Comparison of ENCODE assay signal across 24 cellular contexts in the genomic region with DNA sequence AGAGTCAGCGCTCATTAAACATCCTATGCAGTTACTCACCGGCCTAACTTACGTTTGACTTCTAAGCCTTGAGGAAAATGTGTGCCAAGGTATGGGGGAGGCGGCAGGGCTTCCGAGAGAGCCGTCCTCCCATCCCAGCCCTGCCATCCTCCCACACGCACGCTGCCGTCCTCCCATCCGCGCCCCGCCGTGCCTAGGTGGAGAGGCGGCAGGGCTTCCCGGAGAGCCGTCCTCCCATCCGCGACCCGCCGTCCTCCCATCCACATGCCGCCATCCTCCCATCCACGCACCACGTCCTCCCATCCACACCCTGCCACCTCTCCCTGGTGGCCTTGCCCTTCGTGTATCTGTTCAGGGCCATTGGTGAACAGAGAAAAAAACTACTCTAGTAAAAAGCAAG.
"Had no signal": no experiment of that assay in that cellular context is flagged by ENCODE, and none has a peak within 500 bp of the region (broad histone marks: within the 10 kb centered on the region; RNA-seq: fewer than 3 reads in every experiment).

No MANE protein-coding gene starts in this region.

- DNase-seq: cortex of kidney; effector memory CD8-positive, alpha-beta T cell; erythroblast; esophagus squamous epithelium; foreskin melanocyte; glutamatergic neuron; heart right ventricle; hippocampal formation; left cardiac atrium; mammary epithelial cell; naive thymus-derived CD8-positive, alpha-beta T cell; nephron progenitor cell; occipital lobe; retina; sigmoid colon; stimulated activated CD4-positive, alpha-beta T cell treated with anti-CD3 and anti-CD28 coated beads, Interleukin-2, amount 100 ng/mL, for 24 hours; stimulated activated CD4-positive, alpha-beta T cell treated with anti-CD3 and anti-CD28 coated beads, Interleukin-4, amount 100 ng/mL, for 24 hours; stimulated activated naive CD4-positive, alpha-beta T cell treated with Interleukin-2 at 50 U/mL for 16 hours; stomach; thyroid gland; trophoblast cell had no signal

- H3K4me3 ChIP-seq: esophagus squamous epithelium, heart right ventricle, left lung, pancreas, sigmoid colon, stomach, thyroid gland had no signal

- H3K27me3 ChIP-seq: esophagus squamous epithelium, heart right ventricle, left lung, pancreas, sigmoid colon, stomach, thyroid gland had no signal

- H3K36me3 ChIP-seq: esophagus squamous epithelium, left lung, pancreas, sigmoid colon, stomach, thyroid gland had no signal

- ATAC-seq: effector memory CD8-positive, alpha-beta T cell; heart right ventricle; left cardiac atrium; left lung; naive thymus-derived CD8-positive, alpha-beta T cell; pancreas; stimulated activated effector memory CD8-positive, alpha-beta T cell treated with anti-CD3 and anti-CD28 coated beads, Interleukin-12 subunit alpha, Interleukin-12 subunit beta, amount 100 ng/mL, for 72 hours had no signal

- H3K9me3 ChIP-seq: esophagus squamous epithelium, heart right ventricle, left lung, pancreas, sigmoid colon, stomach, thyroid gland had no signal

- H3K27ac ChIP-seq: esophagus squamous epithelium, left lung, pancreas, sigmoid colon, stomach, thyroid gland had no signal
